In the genomic region with DNA sequence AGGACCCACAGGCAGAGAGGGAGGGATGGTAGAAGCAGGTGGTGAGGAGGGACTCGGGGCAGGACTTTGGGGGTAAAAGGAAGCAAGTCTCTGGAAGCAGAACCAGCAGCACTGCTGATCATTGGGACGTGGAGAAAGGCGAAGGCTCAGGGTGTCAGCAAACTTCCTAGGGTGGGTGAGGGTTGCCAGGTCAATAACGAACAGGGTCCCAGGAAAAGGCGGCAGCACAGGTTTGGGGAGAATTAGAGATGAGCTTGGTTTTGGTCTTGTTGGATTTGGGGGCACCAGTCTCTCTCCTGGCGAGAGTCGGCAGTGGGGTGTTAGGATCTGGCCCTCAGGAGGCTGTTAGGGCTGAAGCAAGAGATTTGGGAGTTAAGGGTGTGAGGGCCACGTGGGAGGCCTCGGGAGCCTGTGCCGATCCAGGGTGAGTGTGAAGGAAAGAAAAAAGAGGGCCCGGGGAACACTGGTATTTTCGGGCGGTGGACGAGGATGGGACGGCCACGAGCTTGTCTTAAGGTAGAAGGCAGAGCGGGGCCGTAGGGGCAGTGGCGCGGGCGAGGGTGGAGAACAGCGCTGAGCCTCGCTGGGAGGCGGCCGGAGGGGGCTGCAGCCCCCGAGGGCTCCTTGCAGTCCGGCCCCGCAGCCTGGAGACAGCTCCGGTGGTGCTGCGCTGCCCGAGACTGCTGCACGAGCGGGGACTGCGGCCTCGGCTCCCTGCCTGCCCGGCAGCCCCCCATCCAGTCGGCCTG, we compare ENCODE assay signal across 8 cellular contexts. TPM values are rescaled to one million over a fixed set of nuclear protein-coding genes. Genes with fewer than 3 reads are reported as not detected.
DNase-seq lines count a peak whose midpoint lies in the region; ATAC-seq and TF ChIP-seq lines count a peak whose summit lies in the region.

No MANE protein-coding gene starts in this region.

- no TSS peak for BruUV-seq in Panc1 (replicated peaks; lab: Mats Ljungman, UMichigan)

- no peak for TF ChIP-seq POLR2A in esophagus squamous epithelium (IDR thresholded peaks at IDR 0.05)

- CTCF ChIA-PET in Panc1 (lab: Charles Lee): interaction anchor here (0.6 to 1.5 kb wide), 4 partner anchors 32 to 148 kb away, joined by 3 to 8 read pairs (median 4); no protein-coding TSS in a partner anchor

- H3K79me2 ChIP-seq in parathyroid adenoma: no peaks in the 10 kb centered on the region

- H3K27ac ChIP-seq in Panc1 (ENCODE audit: low read length) (peak overlapping the region; percentile 79), esophagus squamous epithelium (peak overlapping the region; percentile 87 to 94 (median 91)), parathyroid adenoma (no peak overlapping the region)

- H3K27me3 ChIP-seq in Panc1 (ENCODE audit: control insufficient read depth, insufficient read depth, low read length) (no peaks in the 10 kb centered on the region), esophagus squamous epithelium (peaks cover 0 to 33% (median 0%) of the 10 kb centered on the region in 4 donors), parathyroid adenoma (ENCODE audit: control insufficient read depth, insufficient read depth, low read length) (no peaks in the 10 kb centered on the region)

- peak overlapping the region; percentile 79 for H3K9ac ChIP-seq in ES-I3 (ENCODE audit: low read depth, low read length)
- no peak overlapping the region for H3K9ac ChIP-seq in parathyroid adenoma

- no peaks in the 10 kb centered on the region for H3K9me3 ChIP-seq in ES-I3 (ENCODE audit: control insufficient read depth, insufficient read depth, low read length)
- no peaks in the 10 kb centered on the region for H3K9me3 ChIP-seq in Panc1 (ENCODE audit: control insufficient read depth, insufficient read depth, low read depth, low read length)
- H3K9me3 ChIP-seq in esophagus squamous epithelium: no peaks in the 10 kb centered on the region
- no peaks in the 10 kb centered on the region for H3K9me3 ChIP-seq in parathyroid adenoma (ENCODE audit: control insufficient read depth, low read length)

- H3K4me2 ChIP-seq in parathyroid adenoma (ENCODE audit: low read length): peak overlapping the region; percentile 91

- H2AFZ ChIP-seq in parathyroid adenoma: peak overlapping the region; percentile 91

- intact Hi-C loops in Panc1 (cut with micrococcal nuclease; ENCODE audit: unreplicated experiment): loop anchor here (2.0 to 10.0 kb wide), 2 partner anchors 55 to 119 kb away; a partner anchor contains a TSS
- intact Hi-C loops in esophagus squamous epithelium (cut with DNase I): no loop called here

- H3K4me1 ChIP-seq in ES-I3 (ENCODE audit: insufficient read depth, low read length): peaks cover 15% of the 10 kb centered on the region
- H3K4me1 ChIP-seq in Panc1 (ENCODE audit: control insufficient read depth, insufficient read depth, low read length): peaks cover 13% of the 10 kb centered on the region
- peaks cover 11 to 64% (median 28%) of the 10 kb centered on the region in 3 donors for H3K4me1 ChIP-seq in esophagus squamous epithelium
- no peaks in the 10 kb centered on the region for H3K4me1 ChIP-seq in parathyroid adenoma

- peak; percentile 26 for ATAC-seq in Panc1

- H3K36me3 ChIP-seq in ES-I3 (ENCODE audit: insufficient read depth, low read length) (no peaks in the 10 kb centered on the region), Panc1 (ENCODE audit: control insufficient read depth, insufficient read depth, low read length) (no peaks in the 10 kb centered on the region; the same call in 1 of the 2 replicates), esophagus squamous epithelium (no peaks in the 10 kb centered on the region), parathyroid adenoma (ENCODE audit: control insufficient read depth, insufficient read depth, low read length) (no peaks in the 10 kb centered on the region)

- no peak for DNase-seq in Panc1 (ENCODE audit: low read depth, low spot score)
- no peak for DNase-seq in esophagus squamous epithelium (lab: John Stamatoyannopoulos, UW)
- DNase-seq in NCI-H2196 treated with DMSO at 0.1 percent for 48 hours (lab: John Stamatoyannopoulos, UW; ENCODE audit: unreplicated experiment): no peak
- DNase-seq in activated gamma-delta T cell treated with Interleukin-2 at 50 U/mL for 16 hours: no peak
- DNase-seq in SHP77 treated with DMSO at 0.1 percent for 48 hours (lab: John Stamatoyannopoulos, UW): no peak
- DNase-seq in GDM1 (lab: John Stamatoyannopoulos, UW): no peak

- no peak for TF ChIP-seq CTCF in Panc1 (IDR thresholded peaks at IDR 0.05)
- TF ChIP-seq CTCF in esophagus squamous epithelium (IDR thresholded peaks at IDR 0.05): no peak
- no peak for TF ChIP-seq CTCF in parathyroid adenoma (IDR thresholded peaks at IDR 0.05)

- H3K4me3 ChIP-seq in Panc1 (ENCODE audit: low read depth in 2 of 2, low read length in 2 of 2) (peak overlapping the region; percentile 67 to 96), esophagus squamous epithelium (peak overlapping the region; percentile 54 to 81 (median 64)), parathyroid adenoma (ENCODE audit: low read depth, low read length) (peak overlapping the region; percentile 41)

- POLR2A ChIA-PET in Panc1 (lab: Charles Lee): interaction anchor here (0.7 kb wide), 1 partner anchor 22 kb away, joined by 3 read pairs; no protein-coding TSS in a partner anchor

- in situ Hi-C loops in Panc1 (cut with HindIII; ENCODE audit: low pct_unique_long_range_greater_than_20kb, low sequenced_read_pairs): no loop called here

- WGBS in esophagus squamous epithelium, 2 donors: 30 to 38% methylated on average over 16 to 24 of the region's 37 CpGs

RNA-seq across cellular contexts. Expression of a gene that starts 0.8 kb away (rescaled TPM):
- total RNA-seq in Panc1 (2021; ENCODE audit: unreplicated experiment) (42.7 TPM), esophagus squamous epithelium (10 to 100 TPM; 12.2 to 34.9 (median 32.0) TPM)
- 35.5 TPM for polyA plus RNA-seq in Panc1 (2012; ENCODE audit: insufficient read length)

RNA-seq across cellular contexts. Expression of a gene that starts 55.4 kb away (rescaled TPM):
- total RNA-seq in Panc1 (2021; ENCODE audit: unreplicated experiment) (17.5 TPM), esophagus squamous epithelium (10 to 100 TPM in 2 of 4 donors, 1 to 10 TPM in 2; 3.7 to 13.4 (median 10.3) TPM)
- polyA plus RNA-seq in Panc1 (2012; ENCODE audit: insufficient read length): 21.6 TPM

RNA-seq across cellular contexts. Expression of a gene that starts 55.5 kb away (rescaled TPM):
- total RNA-seq in Panc1 (2021; ENCODE audit: unreplicated experiment) (28.4 TPM), esophagus squamous epithelium (10 to 100 TPM; 20.0 to 75.7 (median 35.6) TPM)
- polyA plus RNA-seq in Panc1 (2012; ENCODE audit: insufficient read length): 28.1 TPM
